26 cellular contexts compared by ENCODE assay signal in the genomic region with DNA sequence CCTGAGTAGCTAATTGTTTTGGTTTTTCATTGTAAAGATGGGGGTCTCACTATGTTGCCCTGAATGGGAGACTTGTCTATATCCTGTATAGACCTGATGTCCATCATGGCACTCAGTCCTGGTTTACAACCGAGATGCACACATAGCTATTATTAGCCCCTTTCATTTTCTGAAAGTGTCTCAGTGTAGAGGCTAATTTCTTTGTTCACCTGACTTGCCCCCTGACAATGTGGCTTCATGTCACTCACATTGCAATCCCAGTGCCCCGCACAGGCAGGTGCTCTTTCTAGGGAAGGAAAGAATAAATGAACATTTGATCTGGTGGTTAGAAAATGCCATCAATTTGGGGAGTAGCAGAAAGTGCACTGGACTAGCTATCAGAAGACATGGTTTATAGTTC. TPM values are rescaled to one million over a fixed set of nuclear protein-coding genes. Genes with fewer than 3 reads are reported as not detected.
DNase-seq lines count a peak whose midpoint lies in the region; ATAC-seq and TF ChIP-seq lines count a peak whose summit lies in the region.
"Had no signal": no experiment of that assay in that cellular context is flagged by ENCODE, and none has a peak within 500 bp of the region (broad histone marks: within the 10 kb centered on the region; RNA-seq: fewer than 3 reads in every experiment).

No MANE protein-coding gene starts in this region.

- peaks cover 0 to 1% (median 0%) of the 10 kb centered on the region in 7 donors for H3K9me3 Mint-ChIP-seq in CD4-positive, CD25-positive, alpha-beta regulatory T cell
- no peaks in the 10 kb centered on the region for H3K9me3 Mint-ChIP-seq in CD8-positive, alpha-beta T cell
- no peaks in the 10 kb centered on the region for H3K9me3 Mint-ChIP-seq in stimulated activated memory B cell treated with anti-CD40 and anti-IgM and Interleukin-4, amounts not matched to agents 10 μg/mL and 1 μg/mL and 100 μg/mL, for 72 hours
- H3K9me3 Mint-ChIP-seq: CD8-positive, alpha-beta memory T cell; IgD-negative memory B cell had no signal

- H3K36me3 Mint-ChIP-seq in CD4-positive, CD25-positive, alpha-beta regulatory T cell, result peaks cover 4% of the 10 kb centered on the region
- H3K36me3 Mint-ChIP-seq in CD8-positive, alpha-beta T cell, result no peaks in the 10 kb centered on the region
- H3K36me3 Mint-ChIP-seq in stimulated activated memory B cell treated with anti-CD40 and anti-IgM and Interleukin-4, amounts not matched to agents 10 μg/mL and 1 μg/mL and 100 μg/mL, for 72 hours, result no peaks in the 10 kb centered on the region
- H3K36me3 Mint-ChIP-seq: CD8-positive, alpha-beta memory T cell; IgD-negative memory B cell had no signal

- peak overlapping the region in 2 of 3 donors; percentile 42 to 68 for H3K27ac Mint-ChIP-seq in CD4-positive, CD25-positive, alpha-beta regulatory T cell
- H3K27ac Mint-ChIP-seq in CD8-positive, alpha-beta T cell, result peak overlapping the region; percentile 41
- H3K27ac Mint-ChIP-seq in stimulated activated memory B cell treated with anti-CD40 and anti-IgM and Interleukin-4, amounts not matched to agents 10 μg/mL and 1 μg/mL and 100 μg/mL, for 72 hours, result no peak overlapping the region
- H3K27ac Mint-ChIP-seq: IgD-negative memory B cell had no signal

- no peaks in the 10 kb centered on the region for H3K4me1 ChIP-seq in CD4-positive, CD25-positive, alpha-beta regulatory T cell (ENCODE audit: control insufficient read depth, insufficient read depth, low read length, poor library complexity, severe bottlenecking)
- peaks cover 16% of the 10 kb centered on the region for H3K4me1 ChIP-seq in CD8-positive, alpha-beta T cell (ENCODE audit: insufficient read depth, low read length)
- H3K4me1 ChIP-seq in Loucy (ENCODE audit: insufficient read depth, low read length, poor library complexity, severe bottlenecking), result peaks cover 14% of the 10 kb centered on the region
- H3K4me1 ChIP-seq in OCI-LY7 (ENCODE audit: insufficient read depth, low read length, poor library complexity, severe bottlenecking), result peaks cover 4% of the 10 kb centered on the region

- no peak for ATAC-seq in CD4-positive, CD25-positive, alpha-beta regulatory T cell (ENCODE audit: low read depth in 2 of 2)
- ATAC-seq in CD8-positive, alpha-beta T cell, result no peak
- no peak for ATAC-seq in stimulated activated memory B cell treated with anti-CD40 and anti-IgM and Interleukin-4, amounts not matched to agents 10 μg/mL and 1 μg/mL and 100 μg/mL, for 72 hours
- no peak for ATAC-seq in HG03571 (IDR thresholded peaks at IDR 0.05; ENCODE audit: unreplicated experiment)

- peaks cover 0 to 23% (median 3%) of the 10 kb centered on the region in 4 donors for H3K4me1 Mint-ChIP-seq in CD4-positive, CD25-positive, alpha-beta regulatory T cell
- peaks cover 25% of the 10 kb centered on the region for H3K4me1 Mint-ChIP-seq in CD8-positive, alpha-beta T cell (ENCODE audit: low read depth)
- H3K4me1 Mint-ChIP-seq in stimulated activated memory B cell treated with anti-CD40 and anti-IgM and Interleukin-4, amounts not matched to agents 10 μg/mL and 1 μg/mL and 100 μg/mL, for 72 hours, result no peaks in the 10 kb centered on the region

- H2AFZ ChIP-seq in Loucy (ENCODE audit: low read length) (peak overlapping the region; percentile 42; the same call in 1 of the 2 replicates), OCI-LY7 (ENCODE audit: low read length) (peak overlapping the region; percentile 11)

- POLR2A ChIA-PET in CD8-positive, alpha-beta T cell (lab: Charles Lee), result no interaction called here
- POLR2A ChIA-PET in OCI-LY7 (lab: Charles Lee), result interaction anchor here (0.7 to 1.6 kb wide), 3 partner anchors 11 to 604 kb away, joined by 3 to 7 read pairs (median 3); no protein-coding TSS in a partner anchor

- H3K4me2 ChIP-seq in Loucy (ENCODE audit: low read depth, low read length, poor library complexity, severe bottlenecking) (no peak overlapping the region), OCI-LY7 (ENCODE audit: low read length) (no peak overlapping the region)

- H3K4me3 Mint-ChIP-seq in CD4-positive, CD25-positive, alpha-beta regulatory T cell, result no peak overlapping the region
- no peak overlapping the region for H3K4me3 Mint-ChIP-seq in CD8-positive, alpha-beta T cell
- no peak overlapping the region for H3K4me3 Mint-ChIP-seq in stimulated activated memory B cell treated with anti-CD40 and anti-IgM and Interleukin-4, amounts not matched to agents 10 μg/mL and 1 μg/mL and 100 μg/mL, for 72 hours
- H3K4me3 Mint-ChIP-seq: CD8-positive, alpha-beta memory T cell had no signal

- no peak overlapping the region for H3K9ac ChIP-seq in Loucy (ENCODE audit: low read depth, low read length, poor library complexity, severe bottlenecking)

- H3K9me2 ChIP-seq in Loucy (replicated peaks; ENCODE audit: low read depth, low read length) (no peaks in the 10 kb centered on the region), OCI-LY7 (ENCODE audit: insufficient read depth, low read length) (no peaks in the 10 kb centered on the region)

- H3K79me2 ChIP-seq in Loucy (ENCODE audit: insufficient read depth, low read length) (no peaks in the 10 kb centered on the region), OCI-LY7 (ENCODE audit: insufficient read depth, low read depth, low read length) (no peaks in the 10 kb centered on the region)

- TF ChIP-seq CTCF in CD8-positive, alpha-beta T cell (IDR thresholded peaks at IDR 0.05), result no peak
- no peak for TF ChIP-seq CTCF in Loucy (conservative IDR thresholded peaks at IDR 0.05; ENCODE audit: low read length)
- TF ChIP-seq CTCF in OCI-LY7 (conservative IDR thresholded peaks at IDR 0.05; ENCODE audit: low read length), result no peak
- no peak for TF ChIP-seq CTCF in foreskin fibroblast (IDR thresholded peaks at IDR 0.05; ENCODE audit: low read depth, low read length)

- no peaks in the 10 kb centered on the region for H3K9me3 ChIP-seq in CD4-positive, CD25-positive, alpha-beta regulatory T cell (ENCODE audit: control insufficient read depth in 2 of 2, low read length in 2 of 2)
- H3K9me3 ChIP-seq in CD8-positive, alpha-beta T cell (ENCODE audit: low read length), result no peaks in the 10 kb centered on the region
- no peaks in the 10 kb centered on the region for H3K9me3 ChIP-seq in Loucy (ENCODE audit: insufficient read depth, low read depth, low read length)
- no peaks in the 10 kb centered on the region for H3K9me3 ChIP-seq in OCI-LY7 (ENCODE audit: low read length)
- H3K9me3 ChIP-seq: Peyer's patch had no signal

- DNase-seq in CD4-positive, CD25-positive, alpha-beta regulatory T cell, result no peak
- DNase-seq in CD8-positive, alpha-beta T cell, result no peak
- DNase-seq in OCI-LY7 (ENCODE audit: low spot score) (no peak), foreskin fibroblast (no peak)
- DNase-seq: C1 segment of cervical spinal cord; CD8-positive, alpha-beta memory T cell; DMS 273 treated with DMSO at 0.1 percent for 48 hours; DMS79; EL; GF-D8; HCEC 1CT; NCI-H1105; NCI-H1436 treated with DMSO at 0.1 percent for 48 hours; NCI-H187 treated with DMSO at 0.1 percent for 48 hours; NCI-H446 treated with DMSO at 0.1 percent for 48 hours; NCI-H526; NCI-H82; OCI-M1; Peyer's patch; SIG-M5 had no signal

- no peak overlapping the region for H3K27ac ChIP-seq in CD4-positive, CD25-positive, alpha-beta regulatory T cell (ENCODE audit: insufficient read depth, low read length, poor library complexity, severe bottlenecking)
- no peak overlapping the region for H3K27ac ChIP-seq in CD8-positive, alpha-beta T cell (ENCODE audit: low read depth, low read length)
- no peak overlapping the region for H3K27ac ChIP-seq in OCI-LY7 (ENCODE audit: low read depth, low read length, poor library complexity, severe bottlenecking)
- H3K27ac ChIP-seq: HL-60, Peyer's patch, SK-N-MC had no signal

- no TSS peak for BruUV-seq in OCI-LY7 (replicated peaks; lab: Mats Ljungman, UMichigan)

- no peaks in the 10 kb centered on the region for H3K36me3 ChIP-seq in CD4-positive, CD25-positive, alpha-beta regulatory T cell (ENCODE audit: control insufficient read depth, insufficient read depth, low read length)
- no peaks in the 10 kb centered on the region for H3K36me3 ChIP-seq in CD8-positive, alpha-beta T cell (ENCODE audit: insufficient read depth, low read length)
- H3K36me3 ChIP-seq in Loucy (ENCODE audit: insufficient read depth, low read length), result no peaks in the 10 kb centered on the region
- H3K36me3 ChIP-seq in OCI-LY7 (ENCODE audit: insufficient read depth, low read length), result no peaks in the 10 kb centered on the region
- H3K36me3 ChIP-seq: Peyer's patch had no signal

- H3K27me3 ChIP-seq in CD4-positive, CD25-positive, alpha-beta regulatory T cell (ENCODE audit: control insufficient read depth, insufficient read depth, low read length), result no peaks in the 10 kb centered on the region
- H3K27me3 ChIP-seq in CD8-positive, alpha-beta T cell (ENCODE audit: insufficient read depth, low read length), result no peaks in the 10 kb centered on the region
- H3K27me3 ChIP-seq in Loucy (ENCODE audit: insufficient read depth, low read length, poor library complexity, severe bottlenecking), result no peaks in the 10 kb centered on the region
- H3K27me3 ChIP-seq: Peyer's patch had no signal

- peaks cover under 1% of the 10 kb centered on the region for H3K27me3 Mint-ChIP-seq in CD4-positive, CD25-positive, alpha-beta regulatory T cell
- H3K27me3 Mint-ChIP-seq in CD8-positive, alpha-beta T cell (ENCODE audit: low read depth), result no peaks in the 10 kb centered on the region
- H3K27me3 Mint-ChIP-seq in stimulated activated memory B cell treated with anti-CD40 and anti-IgM and Interleukin-4, amounts not matched to agents 10 μg/mL and 1 μg/mL and 100 μg/mL, for 72 hours, result peaks cover 18% of the 10 kb centered on the region
- H3K27me3 Mint-ChIP-seq: CD8-positive, alpha-beta memory T cell; IgD-negative memory B cell had no signal

- H4K20me1 ChIP-seq in Loucy (ENCODE audit: insufficient read depth, low read length, poor library complexity, severe bottlenecking) (no peaks in the 10 kb centered on the region), OCI-LY7 (ENCODE audit: insufficient read depth, low read length) (no peaks in the 10 kb centered on the region)

- CTCF ChIA-PET in CD8-positive, alpha-beta T cell (lab: Charles Lee), result interaction anchor here (0.9 to 3.0 kb wide), 2 partner anchors 11 to 24 kb away, joined by 3 to 13 read pairs; no protein-coding TSS in a partner anchor
- CTCF ChIA-PET in OCI-LY7 (lab: Charles Lee; ENCODE audit: unreplicated experiment), result interaction anchor here (0.9 kb wide), 1 partner anchor 20 kb away, joined by 3 read pairs; no protein-coding TSS in a partner anchor

- intact Hi-C loops in CD8-positive, alpha-beta T cell (cut with DNase I, micrococcal nuclease), result no loop called here
- intact Hi-C loops in OCI-LY7 (cut with micrococcal nuclease; ENCODE audit: unreplicated experiment), result no loop called here

- no peaks in the 10 kb centered on the region for H3F3A ChIP-seq in Loucy (ENCODE audit: low read depth)

- H3K4me3 ChIP-seq in CD4-positive, CD25-positive, alpha-beta regulatory T cell (ENCODE audit: low read depth, low read length), result no peak overlapping the region
- H3K4me3 ChIP-seq in CD8-positive, alpha-beta T cell (ENCODE audit: low read depth, low read length), result no peak overlapping the region
- H3K4me3 ChIP-seq in Loucy (ENCODE audit: low read length, poor library complexity, severe bottlenecking) (no peak overlapping the region), OCI-LY7 (ENCODE audit: low read depth, low read length, poor library complexity, severe bottlenecking) (no peak overlapping the region), foreskin fibroblast (ENCODE audit: low read depth in 1 of 2, low read length in 2 of 2) (no peak overlapping the region)
- H3K4me3 ChIP-seq: Peyer's patch, SK-N-MC had no signal

RNA-seq across cellular contexts. Expression of gene KDM2A, which starts 13.1 kb away (rescaled TPM):
- 346 TPM for total RNA-seq in CD4-positive, CD25-positive, alpha-beta regulatory T cell
- 10 to 100 TPM; 10.7 to 14.4 (median 11.8) TPM for polyA plus RNA-seq in CD4-positive, CD25-positive, alpha-beta regulatory T cell
- 100 to 1,000 TPM; 412 to 431 TPM for total RNA-seq in CD8-positive, alpha-beta T cell
- total RNA-seq in OCI-LY7 (2014; rRNA removed; shearing (Covaris generic)), result 25.4 and 31.7 TPM in 2 replicates
- total RNA-seq in OCI-LY7 (2022), result 62.5 and 66.2 TPM in 2 replicates

RNA-seq across cellular contexts. Expression of gene RHOD, which starts 49.3 kb away (rescaled TPM):
- not detected for total RNA-seq in CD4-positive, CD25-positive, alpha-beta regulatory T cell
- polyA plus RNA-seq in CD4-positive, CD25-positive, alpha-beta regulatory T cell, result under 1 TPM in 3 of 4 donors, not detected in 1; 0.63 to 0.78 (median 0.72) TPM
- total RNA-seq in CD8-positive, alpha-beta T cell, result under 1 TPM in 1 of 2 experiments, not detected in 1; 0.62 TPM
- not detected in 2 replicates for total RNA-seq in OCI-LY7 (2014; rRNA removed; shearing (Covaris generic))
- not detected in 2 replicates for total RNA-seq in OCI-LY7 (2022)
